Comparison of ENCODE assay signal across 11 cellular contexts in genomic region chr6:132490478-132491204, GRCh38. TPM values are rescaled to one million over a fixed set of nuclear protein-coding genes. Genes with fewer than 3 reads are reported as not detected.
DNase-seq lines count a peak whose midpoint lies in the region; ATAC-seq and TF ChIP-seq lines count a peak whose summit lies in the region.
"Had no signal": no experiment of that assay in that cellular context is flagged by ENCODE, and none has a peak within 500 bp of the region (broad histone marks: within the 10 kb centered on the region; RNA-seq: fewer than 3 reads in every experiment).

No MANE protein-coding gene starts in this region.

- no peaks in the 10 kb centered on the region for H3K9me3 ChIP-seq in Peyer's patch
- no peaks in the 10 kb centered on the region for H3K9me3 ChIP-seq in mononuclear cell (ENCODE audit: low read depth, low read length)
- H3K9me3 ChIP-seq: stomach had no signal

- H3K36me3 ChIP-seq in Peyer's patch (peaks cover 0 to 20% (median 0%) of the 10 kb centered on the region in 3 donors), H7 (replicated peaks; ENCODE audit: control insufficient read depth, insufficient read depth, low read length) (no peaks in the 10 kb centered on the region; the same call in 1 of the 2 replicates)

- H3K4me1 ChIP-seq in Peyer's patch (peaks cover 0 to 22% (median 7%) of the 10 kb centered on the region in 4 donors), mononuclear cell (ENCODE audit: insufficient read depth, low read length) (peaks cover 47% of the 10 kb centered on the region)

- H3K27me3 ChIP-seq in Peyer's patch (no peaks in the 10 kb centered on the region), mononuclear cell (ENCODE audit: insufficient read depth, low read length) (no peaks in the 10 kb centered on the region), H7 (ENCODE audit: control insufficient read depth, insufficient read depth, low read length) (no peaks in the 10 kb centered on the region)
- H3K27me3 ChIP-seq: stomach had no signal

- DNase-seq in Peyer's patch (peak in 1 of 3 donors; percentile 54), left colon (no peak), H7 (no peak), ecto neural progenitor cell (ENCODE audit: low spot score) (no peak)
- no peak for DNase-seq in activated CD4-positive, alpha-beta T cell treated with anti-CD3 and anti-CD28 coated beads for 4 hours
- DNase-seq: NCI-H2171 treated with DMSO at 0.1 percent for 48 hours, stomach had no signal

- peak overlapping the region; percentile 19 to 74 (median 24) for H3K27ac ChIP-seq in Peyer's patch

- intact Hi-C loops in left colon (cut with DNase I, micrococcal nuclease), result no loop called here

- no peak for TF ChIP-seq POLR2A in Peyer's patch (IDR thresholded peaks at IDR 0.05)

- H3K4me3 ChIP-seq in GM08714 (ENCODE audit: low read length), result peak overlapping the region; percentile 3; the same call in 1 of the 2 replicates
- H3K4me3 ChIP-seq in Peyer's patch, result peak overlapping the region in 2 of 4 donors; percentile 4 to 8
- peak overlapping the region; percentile 7 for H3K4me3 ChIP-seq in mononuclear cell (ENCODE audit: low read length)
- H3K4me3 ChIP-seq in H7 (ENCODE audit: insufficient read depth, low read depth, low read length), result no peak overlapping the region
- H3K4me3 ChIP-seq: stomach had no signal

- ATAC-seq in GM21786 (IDR thresholded peaks at IDR 0.05; ENCODE audit: unreplicated experiment) (peak; percentile 51), left colon (no peak)

- no peak for TF ChIP-seq CTCF in Peyer's patch (IDR thresholded peaks at IDR 0.05)

RNA-seq across cellular contexts. Expression of gene STX7, which starts 22.3 kb away (rescaled TPM):
- total RNA-seq in Peyer's patch (10 to 100 TPM; 31.4 to 65.9 (median 51.9) TPM), mononuclear cell (19.3 TPM), left colon (10 to 100 TPM; 52.4 to 70.9 TPM)
- 19.6 and 22.1 TPM in 2 replicates for total RNA-seq in H7 (2014; rRNA removed; shearing (Covaris generic))

RNA-seq across cellular contexts. Expression of gene TAAR9, which starts 47.4 kb away (rescaled TPM):
- total RNA-seq in Peyer's patch (not detected), mononuclear cell (not detected), left colon (not detected)
- total RNA-seq in H7 (2014; rRNA removed; shearing (Covaris generic)), result not detected in 2 replicates
- total RNA-seq: osteocyte, stomach had no signal
